27 cellular contexts compared by ENCODE assay signal in the genomic region with DNA sequence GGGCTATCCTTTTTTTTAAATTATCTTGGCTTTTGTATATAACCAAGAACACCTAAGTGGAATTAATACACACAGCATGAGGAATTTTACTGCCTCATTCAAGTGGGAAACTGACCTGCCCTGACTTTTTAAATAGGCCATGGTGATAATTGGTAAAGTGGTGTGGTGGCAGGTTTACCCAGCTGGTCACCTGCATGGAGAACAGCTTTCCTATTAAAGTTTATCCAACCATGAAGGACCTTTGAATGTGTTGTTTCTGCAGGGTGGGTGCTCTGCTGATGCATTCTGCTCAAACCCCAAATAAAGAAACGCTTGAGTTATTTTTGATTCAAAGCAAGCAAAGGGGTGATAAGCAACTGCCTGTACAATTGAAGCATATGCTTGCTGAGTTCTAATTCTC.
A peak's percentile ranks its signal among the peaks of the same experiment; 100 is the strongest.
DNase-seq lines count a peak whose midpoint lies in the region; ATAC-seq, FAIRE-seq and TF ChIP-seq lines count a peak whose summit lies in the region.
"Had no signal": no experiment of that assay in that cellular context is flagged by ENCODE, and none has a peak within 500 bp of the region (broad histone marks: within the 10 kb centered on the region; RNA-seq: fewer than 3 reads in every experiment).

No MANE protein-coding gene starts in this region.

- H3K4me3 ChIP-seq in esophagus squamous epithelium, result no peak overlapping the region
- H3K4me3 ChIP-seq: prostate gland, SK-N-MC, smooth muscle cell, uterus had no signal

- DNase-seq in NCI-H1092 treated with DMSO at 0.1 percent for 48 hours (lab: John Stamatoyannopoulos, UW), result peak; percentile 97
- peak; percentile 58 to 83 for DNase-seq in NCI-H2081 (lab: John Stamatoyannopoulos, UW)
- peak; percentile 27 for DNase-seq in NCI-H526 treated with DMSO at 0.1 percent for 48 hours (lab: John Stamatoyannopoulos, UW)
- DNase-seq in renal cortical epithelial cell (ENCODE audit: low read depth), result peak; percentile 35
- DNase-seq in urothelium cell line (ENCODE audit: low spot score), result no peak
- DNase-seq in esophagus squamous epithelium (lab: John Stamatoyannopoulos, UW), result no peak
- DNase-seq: activated CD4-positive, CD25-positive, alpha-beta regulatory T cell treated with anti-CD3 and anti-CD28 coated beads, Interleukin-2, amount 50 U/mL, for 72 hours; activated naive CD8-positive, alpha-beta T cell treated with anti-CD3 and anti-CD28 coated beads, Interleukin-2, amount 50 U/mL, for 24 hours; AML-193; Caco-2; foreskin melanocyte; Kasumi-1; left cardiac atrium; NCI-H226; nephron progenitor cell; stimulated activated CD4-positive, alpha-beta T cell treated with anti-CD3 and anti-CD28 coated beads, Interleukin-4, amount 100 ng/mL, for 24 hours; T-helper 9 cell; uterus had no signal

- no peak for FAIRE-seq in urothelium cell line (lab: Jason Lieb, UNC)
- FAIRE-seq: bronchial epithelial cell, GM12891 had no signal

- no peaks in the 10 kb centered on the region for H3K9me3 ChIP-seq in esophagus squamous epithelium
- H3K9me3 ChIP-seq: Caco-2, prostate gland, uterus had no signal

- WGBS in esophagus squamous epithelium, 2 donors, result 59 to 80% methylated on average over 1 of the region's 1 CpG

- no peaks in the 10 kb centered on the region for H3K4me1 ChIP-seq in esophagus squamous epithelium
- H3K4me1 ChIP-seq: Caco-2, prostate gland, uterus had no signal

- intact Hi-C loops in esophagus squamous epithelium (cut with DNase I), result no loop called here

- H3K27ac ChIP-seq in esophagus squamous epithelium, result no peak overlapping the region
- H3K27ac ChIP-seq: epithelial cell of prostate, prostate gland, SK-N-MC, uterus had no signal

- no peak for TF ChIP-seq POLR2A in esophagus squamous epithelium (IDR thresholded peaks at IDR 0.05)

- ATAC-seq in HG03520 (IDR thresholded peaks at IDR 0.05; ENCODE audit: unreplicated experiment), result no peak
- ATAC-seq: activated naive CD8-positive, alpha-beta T cell treated with anti-CD3 and anti-CD28 coated beads, Interleukin-2, amount 50 U/mL, for 24 hours; activated T-helper 17 cell treated with anti-CD3 and anti-CD28 coated beads, Interleukin-2, amount 50 U/mL, for 72 hours; left cardiac atrium; Panc1 had no signal

- no peaks in the 10 kb centered on the region for H3K27me3 ChIP-seq in esophagus squamous epithelium
- H3K27me3 ChIP-seq: uterus had no signal

- TF ChIP-seq CTCF in esophagus squamous epithelium (IDR thresholded peaks at IDR 0.05), result no peak

- no peaks in the 10 kb centered on the region for H3K36me3 ChIP-seq in esophagus squamous epithelium
- H3K36me3 ChIP-seq: prostate gland, uterus had no signal

Comparison
In these comparisons a context has a peak if more than half of its experiments do, and no peak if none do; other contexts are left out.
1. DNase-seq: peak in NCI-H1092 treated with DMSO at 0.1 percent for 48 hours (single experiment), NCI-H2081 (2 of 2), NCI-H526 treated with DMSO at 0.1 percent for 48 hours (single experiment) and renal cortical epithelial cell (single experiment); none in urothelium cell line (single experiment) and esophagus squamous epithelium (single experiment).